In genomic region chr13:37194428-37194861, GRCh38 we compare ENCODE assay signal across 14 cellular contexts.
DNase-seq lines count a peak whose midpoint lies in the region; ATAC-seq and TF ChIP-seq lines count a peak whose summit lies in the region.
"Had no signal": no experiment of that assay in that cellular context is flagged by ENCODE, and none has a peak within 500 bp of the region (broad histone marks: within the 10 kb centered on the region; RNA-seq: fewer than 3 reads in every experiment).

No MANE protein-coding gene starts in this region.

- WGBS in SK-N-SH (ENCODE audit: low lambda C conversion rate) = 5% methylated on average over 1 of the region's 1 CpG

- H3K9me3 Mint-ChIP-seq in activated T-cell treated with anti-CD3 and anti-CD28 coated beads, Interleukin-2, amount 50 U/mL, for 72 hours = peaks cover 5% of the 10 kb centered on the region in 2 donors

- no peak overlapping the region for H3K4me3 Mint-ChIP-seq in activated T-cell treated with anti-CD3 and anti-CD28 coated beads, Interleukin-2, amount 50 U/mL, for 72 hours
- H3K4me3 Mint-ChIP-seq: activated naive CD8-positive, alpha-beta T cell treated with anti-CD3 and anti-CD28 coated beads for 36 hours had no signal

- no peaks in the 10 kb centered on the region for H3K4me1 Mint-ChIP-seq in activated T-cell treated with anti-CD3 and anti-CD28 coated beads, Interleukin-2, amount 50 U/mL, for 72 hours (ENCODE audit: low read depth)
- H3K4me1 Mint-ChIP-seq: activated naive CD8-positive, alpha-beta T cell treated with anti-CD3 and anti-CD28 coated beads for 36 hours had no signal

- H3K27ac Mint-ChIP-seq in activated T-cell treated with anti-CD3 and anti-CD28 coated beads, Interleukin-2, amount 50 U/mL, for 72 hours = no peak overlapping the region
- H3K27ac Mint-ChIP-seq: activated naive CD8-positive, alpha-beta T cell treated with anti-CD3 and anti-CD28 coated beads for 36 hours had no signal

- POLR2A ChIA-PET in SK-N-SH (lab: Yijun Ruan, JAX) = no interaction called here

- TF ChIP-seq CTCF in SK-N-SH (IDR thresholded peaks at IDR 0.05) = no peak
- no peak for TF ChIP-seq CTCF in fibroblast of pulmonary artery (IDR thresholded peaks at IDR 0.05; ENCODE audit: low read length, missing control alignments)

- CTCF ChIA-PET in SK-N-SH (lab: Yijun Ruan, JAX) = no interaction called here

- H3K4me1 ChIP-seq in SK-N-SH (ENCODE audit: control insufficient read depth in 1 of 2, insufficient read depth in 2 of 2, low read depth in 1 of 2, low read length in 1 of 2) = peaks cover 0 to 9% of the 10 kb centered on the region in 2 experiments; a peak in 1 of 4 replicates
- H3K4me1 ChIP-seq: colonic mucosa had no signal

- DNase-seq in AG08395 (ENCODE audit: low spot score) = peak; percentile 33
- DNase-seq in NCI-H1092 (lab: John Stamatoyannopoulos, UW) = peak; percentile 23
- DNase-seq in SK-N-SH = no peak
- DNase-seq in fibroblast of pulmonary artery (ENCODE audit: low read depth) = peak; percentile 84
- DNase-seq in activated CD4-positive, CD25-positive, alpha-beta regulatory T cell treated with anti-CD3 and anti-CD28 coated beads, Interleukin-2, amount 50 U/mL, for 72 hours = no peak
- DNase-seq in glomerular visceral epithelial cell (ENCODE audit: extremely low spot score) = no peak
- no peak for DNase-seq in NK-92 treated with Interleukin-12 subunit alpha and Interleukin-12 subunit beta, amount 100 ng/mL, for 24 hours (lab: John Stamatoyannopoulos, UW)
- no peak for DNase-seq in activated T-cell treated with anti-CD3 and anti-CD28 coated beads, Interleukin-2, amount 50 U/mL, for 72 hours
- DNase-seq: activated naive CD8-positive, alpha-beta T cell treated with anti-CD3 and anti-CD28 coated beads for 36 hours; colonic mucosa; DMS 273 treated with DMSO at 0.1 percent for 48 hours; foreskin melanocyte; MV-4-11; NCI-H510A had no signal

- H3K9me2 ChIP-seq in SK-N-SH = no peaks in the 10 kb centered on the region

- H3K36me3 ChIP-seq in SK-N-SH (replicated peaks in 1 of 2; ENCODE audit: control insufficient read depth in 1 of 2, insufficient read depth in 2 of 2, low read length in 1 of 2) = no peaks in the 10 kb centered on the region
- H3K36me3 ChIP-seq: colonic mucosa had no signal

- TF ChIP-seq EP300 in SK-N-SH (IDR thresholded peaks at IDR 0.05; ENCODE audit: borderline replicate concordance in 1 of 2, low read depth in 1 of 2, low read length in 1 of 2) = no peak; a peak in 1 of 4 replicates

- no peaks in the 10 kb centered on the region for H4K20me1 ChIP-seq in SK-N-SH (ENCODE audit: insufficient read depth)

- H3K27me3 Mint-ChIP-seq in activated T-cell treated with anti-CD3 and anti-CD28 coated beads, Interleukin-2, amount 50 U/mL, for 72 hours (ENCODE audit: low read depth) = no peaks in the 10 kb centered on the region
- H3K27me3 Mint-ChIP-seq: activated naive CD8-positive, alpha-beta T cell treated with anti-CD3 and anti-CD28 coated beads for 36 hours had no signal

- no peak for TF ChIP-seq RAD21 in SK-N-SH (IDR thresholded peaks at IDR 0.05; ENCODE audit: low read length)

- H3K9ac ChIP-seq in SK-N-SH = peak overlapping the region; percentile 0; the same call in 1 of the 2 replicates

- ATAC-seq in activated T-cell treated with anti-CD3 and anti-CD28 coated beads, Interleukin-2, amount 50 U/mL, for 72 hours (replicated peaks in 1 of 2) = no peak

- H3K9me3 ChIP-seq in SK-N-SH = no peaks in the 10 kb centered on the region
- H3K9me3 ChIP-seq: colonic mucosa had no signal

- no peaks in the 10 kb centered on the region for H3K27me3 ChIP-seq in SK-N-SH (ENCODE audit: insufficient read depth)
- H3K27me3 ChIP-seq: colonic mucosa had no signal

- peaks cover 13% of the 10 kb centered on the region for H3F3A ChIP-seq in SK-N-SH (replicated peaks; ENCODE audit: insufficient read depth)

- H3K27ac ChIP-seq in SK-N-SH (ENCODE audit: low read depth in 2 of 2, low read length in 1 of 2) = peak overlapping the region in 1 of 2 experiments; percentile 67; a peak in 2 of 4 replicates
- H3K27ac ChIP-seq: colonic mucosa had no signal

- H3K36me3 Mint-ChIP-seq in activated T-cell treated with anti-CD3 and anti-CD28 coated beads, Interleukin-2, amount 50 U/mL, for 72 hours (ENCODE audit: insufficient read depth in 2 of 2) = no peaks in the 10 kb centered on the region
- H3K36me3 Mint-ChIP-seq: activated naive CD8-positive, alpha-beta T cell treated with anti-CD3 and anti-CD28 coated beads for 36 hours had no signal

- H3K4me3 ChIP-seq in SK-N-SH (ENCODE audit: low read depth in 2 of 2, low read length in 1 of 2) = no peak overlapping the region
- H3K4me3 ChIP-seq in fibroblast of pulmonary artery (replicated peaks; ENCODE audit: low read depth, low read length) = no peak overlapping the region
- H3K4me3 ChIP-seq: colonic mucosa had no signal

- H3K4me2 ChIP-seq in SK-N-SH = peak overlapping the region; percentile 46; the same call in 1 of the 2 replicates

- H2AFZ ChIP-seq in SK-N-SH (ENCODE audit: low read depth) = no peak overlapping the region

- H3K79me2 ChIP-seq in SK-N-SH (ENCODE audit: insufficient read depth) = no peaks in the 10 kb centered on the region

TF ChIP-seq in SK-N-SH, 30 proteins besides CTCF, POLR2A, EP300 and RAD21:
- TF ChIP-seq NRF1 (IDR thresholded peaks at IDR 0.05; ENCODE audit: low read depth, low read length) = no peak
- no peak for TF ChIP-seq SIN3A (IDR thresholded peaks at IDR 0.05; ENCODE audit: borderline replicate concordance, low read depth, low read length)
- no peak for TF ChIP-seq TEAD4 (IDR thresholded peaks at IDR 0.05; ENCODE audit: borderline replicate concordance, insufficient read depth)

Comparison
In these comparisons a context has a peak if more than half of its experiments do, and no peak if none do; other contexts are left out.
1. DNase-seq: peak in AG08395 (single experiment), NCI-H1092 (single experiment) and fibroblast of pulmonary artery (single experiment); none in SK-N-SH (single experiment), activated CD4-positive, CD25-positive, alpha-beta regulatory T cell treated with anti-CD3 and anti-CD28 coated beads, Interleukin-2, amount 50 U/mL, for 72 hours (single experiment), glomerular visceral epithelial cell (single experiment), NK-92 treated with Interleukin-12 subunit alpha and Interleukin-12 subunit beta, amount 100 ng/mL, for 24 hours (single experiment) and activated T-cell treated with anti-CD3 and anti-CD28 coated beads, Interleukin-2, amount 50 U/mL, for 72 hours (0 of 2).